ENCODE assay signal across 18 cellular contexts in genomic region chr15:70521576-70522322, GRCh38.
"Had no signal": no experiment of that assay in that cellular context is flagged by ENCODE, and none has a peak within 500 bp of the region (broad histone marks: within the 10 kb centered on the region; RNA-seq: fewer than 3 reads in every experiment).

No MANE protein-coding gene starts in this region.

- DNase-seq: activated CD4-positive, alpha-beta T cell treated with anti-CD3 and anti-CD28 coated beads, Interleukin-2, amount 10 ng/mL, durations not matched to agents 7 days and 5 days; effector memory CD8-positive, alpha-beta T cell; mucosa of descending colon; naive B cell; psoas muscle; stimulated activated CD4-positive, alpha-beta T cell treated with anti-CD3 and anti-CD28 coated beads, Interleukin-4, amount 100 ng/mL, for 4 hours; stimulated activated naive B cell treated with anti-CD40 and anti-IgM and Interleukin-4, amounts not matched to agents 10 μg/mL and 1 μg/mL and 100 μg/mL, for 72 hours; SW 1271 had no signal

- H3K4me1 ChIP-seq: adrenal gland, breast epithelium, psoas muscle had no signal

- H3K4me3 ChIP-seq: adrenal gland, breast epithelium, mucosa of descending colon, psoas muscle, right lobe of liver, smooth muscle cell had no signal

- FAIRE-seq: astrocyte had no signal

- H3K27ac ChIP-seq: adrenal gland, breast epithelium, psoas muscle, right lobe of liver had no signal

- H3K4me3 Mint-ChIP-seq: activated CD4-positive, alpha-beta T cell treated with anti-CD3 and anti-CD28 coated beads, Interleukin-2, amount 10 ng/mL, durations not matched to agents 7 days and 5 days; effector memory CD8-positive, alpha-beta T cell; memory B cell; neural crest cell; stimulated activated naive B cell treated with anti-CD40 and anti-IgM and Interleukin-4, amounts not matched to agents 10 μg/mL and 1 μg/mL and 100 μg/mL, for 72 hours; WTC11 had no signal

- ATAC-seq: activated naive CD4-positive, alpha-beta T cell treated with anti-CD3 and anti-CD28 coated beads, Interleukin-2, amount 50 U/mL, for 72 hours; effector memory CD8-positive, alpha-beta T cell; mucosa of descending colon; psoas muscle; right lobe of liver; stimulated activated naive B cell treated with anti-CD40 and anti-IgM and Interleukin-4, amounts not matched to agents 10 μg/mL and 1 μg/mL and 100 μg/mL, for 72 hours; WTC11 had no signal

- H3K27me3 ChIP-seq: adrenal gland, breast epithelium, right lobe of liver had no signal

- H3K9me3 ChIP-seq: adrenal gland, breast epithelium, mucosa of descending colon, psoas muscle, right lobe of liver had no signal

- H3K27ac Mint-ChIP-seq: activated CD4-positive, alpha-beta T cell treated with anti-CD3 and anti-CD28 coated beads, Interleukin-2, amount 10 ng/mL, durations not matched to agents 7 days and 5 days; activated T-helper 2 cell treated with anti-CD3 and anti-CD28 coated beads, Interferon-gamma antibody, Interleukin-2, Interleukin-4, amounts not matched to agents 10 μg/mL and 5 μg/mL and 100 μg/mL, durations not matched to agents 14 hours and 24 hours and 36 hours; effector memory CD8-positive, alpha-beta T cell; memory B cell; stimulated activated naive B cell treated with anti-CD40 and anti-IgM and Interleukin-4, amounts not matched to agents 10 μg/mL and 1 μg/mL and 100 μg/mL, for 72 hours; WTC11 had no signal

- H3K36me3 ChIP-seq: adrenal gland, breast epithelium, right lobe of liver had no signal

- H3K36me3 Mint-ChIP-seq: activated naive CD4-positive, alpha-beta T cell treated with anti-CD3 and anti-CD28 coated beads, Interleukin-2, amount 50 U/mL, for 72 hours; memory B cell; naive B cell; stimulated activated naive B cell treated with anti-CD40 and anti-IgM and Interleukin-4, amounts not matched to agents 10 μg/mL and 1 μg/mL and 100 μg/mL, for 72 hours; WTC11 had no signal
